20 cellular contexts compared by ENCODE assay signal in genomic region chr10:52335665-52336064, GRCh38. TPM values are rescaled to one million over a fixed set of nuclear protein-coding genes. Genes with fewer than 3 reads are reported as not detected.
"Had no signal": no experiment of that assay in that cellular context is flagged by ENCODE, and none has a peak within 500 bp of the region (broad histone marks: within the 10 kb centered on the region; RNA-seq: fewer than 3 reads in every experiment).

No MANE protein-coding gene starts in this region.

- H3K27ac ChIP-seq: cardiac muscle cell, dorsolateral prefrontal cortex, lower lobe of right lung, psoas muscle, right lobe of liver, stomach, thoracic aorta, upper lobe of right lung had no signal

- DNase-seq: activated CD4-positive, alpha-beta T cell treated with anti-CD3 and anti-CD28 coated beads for 1 hour; activated CD4-positive, alpha-beta T cell treated with anti-CD3 and anti-CD28 coated beads, Interleukin-2, amount 50 U/mL, for 4 hours; activated naive CD4-positive, alpha-beta T cell treated with Interleukin-2 at 50 U/mL for 16 hours; aorta; dorsolateral prefrontal cortex; head of caudate nucleus; left colon; lower lobe of right lung; nephron progenitor cell; occipital lobe; psoas muscle; right lobe of liver; stomach; T-helper 1 cell; T1000; upper lobe of right lung had no signal

- H3K9me3 ChIP-seq: lower lobe of right lung, psoas muscle, right lobe of liver, stomach, thoracic aorta, upper lobe of right lung had no signal

- H3K36me3 ChIP-seq: cardiac muscle cell, lower lobe of right lung, right lobe of liver, stomach, thoracic aorta, upper lobe of right lung had no signal

- H3K27me3 ChIP-seq: cardiac muscle cell, right lobe of liver, stomach, upper lobe of right lung had no signal

- ATAC-seq: activated T-helper 17 cell treated with anti-CD3 and anti-CD28 coated beads, Interleukin-2, amount 50 U/mL, for 72 hours; left colon; lower lobe of right lung; psoas muscle; right lobe of liver; upper lobe of right lung had no signal

- H3K4me1 ChIP-seq: lower lobe of right lung, psoas muscle, right lobe of liver, stomach, upper lobe of right lung had no signal

- FAIRE-seq: frontal cortex had no signal

- H3K4me3 ChIP-seq: cardiac muscle cell, dorsolateral prefrontal cortex, lower lobe of right lung, psoas muscle, right lobe of liver, stomach, thoracic aorta, upper lobe of right lung had no signal

RNA-seq across cellular contexts. Expression of gene DKK1, which starts 21.6 kb away (rescaled TPM):
- total RNA-seq: activated T-helper 17 cell treated with anti-CD3 and anti-CD28 coated beads, Interleukin-2, amount 50 U/mL, for 72 hours; right lobe of liver had no signal
